In the genomic region with DNA sequence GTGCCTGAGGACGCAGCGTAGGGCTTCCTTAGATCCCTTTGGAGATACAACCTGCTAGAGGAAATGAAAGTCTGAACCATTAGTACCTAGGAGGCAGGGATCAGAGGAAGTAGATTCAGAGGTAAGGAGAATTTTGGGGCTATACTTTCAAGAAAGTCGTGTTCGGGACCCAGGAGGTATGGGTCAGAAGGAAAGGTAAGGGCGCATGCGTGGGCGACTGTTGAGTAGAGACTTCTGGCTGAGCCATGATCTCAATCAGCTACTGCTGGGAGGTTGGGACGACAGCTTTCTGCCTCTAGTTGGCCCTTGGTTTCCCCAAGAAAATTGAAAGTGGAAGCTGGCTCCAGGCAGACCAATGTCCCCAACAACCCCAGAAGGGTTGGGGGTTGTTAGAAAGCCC, we compare ENCODE assay signal across 1 cellular context. TPM values are rescaled to one million over a fixed set of nuclear protein-coding genes. Genes with fewer than 3 reads are reported as not detected.
"Had no signal": no experiment of that assay in that cellular context is flagged by ENCODE, and none has a peak within 500 bp of the region (broad histone marks: within the 10 kb centered on the region; RNA-seq: fewer than 3 reads in every experiment).

No MANE protein-coding gene starts in this region.

RNA-seq across cellular contexts. Expression of a gene that starts 0.3 kb away (rescaled TPM):
- total RNA-seq: GM12878 had no signal
- polyA plus RNA-seq: GM12878 had no signal
